23 cellular contexts compared by ENCODE assay signal in the genomic region with DNA sequence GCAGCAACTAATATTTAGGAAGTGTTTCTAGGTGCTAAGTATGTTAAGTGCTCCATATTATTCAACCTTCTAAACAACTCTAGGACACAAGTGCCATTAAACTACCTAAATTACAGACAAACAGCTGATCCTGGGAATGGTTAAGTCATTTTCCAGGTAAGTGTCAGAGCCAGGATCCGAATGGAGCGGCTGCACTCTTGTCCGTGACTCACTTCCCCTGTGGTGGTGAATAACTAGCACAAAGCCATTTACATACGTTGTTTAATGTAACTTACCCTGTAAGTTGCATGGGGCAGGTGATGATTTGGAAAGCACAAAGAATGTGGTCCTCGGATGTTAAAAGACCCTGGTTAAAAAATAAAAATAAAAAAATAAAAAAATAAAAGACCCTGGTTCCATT. TPM values are rescaled to one million over a fixed set of nuclear protein-coding genes. Genes with fewer than 3 reads are reported as not detected.
"Had no signal": no experiment of that assay in that cellular context is flagged by ENCODE, and none has a peak within 500 bp of the region (broad histone marks: within the 10 kb centered on the region; RNA-seq: fewer than 3 reads in every experiment).

No MANE protein-coding gene starts in this region.

- H3K36me3 ChIP-seq: ascending aorta, upper lobe of left lung had no signal

- H3K4me3 Mint-ChIP-seq: activated CD8-positive, alpha-beta memory T cell treated with anti-CD3 and anti-CD28 coated beads, Interleukin-2, amount 10 ng/mL, durations not matched to agents 7 days and 5 days; activated naive CD8-positive, alpha-beta T cell treated with anti-CD3 and anti-CD28 coated beads, Interleukin-2, amount 50 U/mL, for 24 hours; nephron progenitor cell had no signal

- H3K4me3 ChIP-seq: ascending aorta, coronary artery, hepatocyte, lung, upper lobe of left lung had no signal

- H3K9me3 Mint-ChIP-seq: activated naive CD8-positive, alpha-beta T cell treated with anti-CD3 and anti-CD28 coated beads, Interleukin-2, amount 50 U/mL, for 24 hours; nephron progenitor cell had no signal

- H3K36me3 Mint-ChIP-seq: activated CD8-positive, alpha-beta memory T cell treated with anti-CD3 and anti-CD28 coated beads, Interleukin-2, amount 10 ng/mL, durations not matched to agents 7 days and 5 days had no signal

- H3K27ac Mint-ChIP-seq: activated CD8-positive, alpha-beta memory T cell treated with anti-CD3 and anti-CD28 coated beads, Interleukin-2, amount 10 ng/mL, durations not matched to agents 7 days and 5 days; activated naive CD8-positive, alpha-beta T cell treated with anti-CD3 and anti-CD28 coated beads, Interleukin-2, amount 50 U/mL, for 24 hours; nephron progenitor cell had no signal

- H2AFZ ChIP-seq: hepatocyte had no signal

- H3K79me2 ChIP-seq: hepatocyte had no signal

- ATAC-seq: activated CD4-positive, CD25-positive, alpha-beta regulatory T cell treated with anti-CD3 and anti-CD28 coated beads, Interleukin-2, amount 50 U/mL, for 24 hours; activated CD8-positive, alpha-beta memory T cell treated with anti-CD3 and anti-CD28 coated beads, Interleukin-2, amount 10 ng/mL, durations not matched to agents 7 days and 5 days; activated naive CD8-positive, alpha-beta T cell treated with anti-CD3 and anti-CD28 coated beads, Interleukin-2, amount 50 U/mL, for 24 hours; left cardiac atrium; stimulated activated naive CD8-positive, alpha-beta T cell treated with anti-CD3 and anti-CD28 coated beads, Interleukin-15, Interleukin-2, amounts not matched to agents 100 U/mL and 50 U/mL, for 24 hours had no signal

- H3K4me1 ChIP-seq: ascending aorta, upper lobe of left lung had no signal

- H3K9me3 ChIP-seq: ascending aorta, upper lobe of left lung had no signal

- DNase-seq: activated CD4-positive, alpha-beta T cell treated with anti-CD3 and anti-CD28 coated beads, Interleukin-2, amount 50 U/mL, for 48 hours; activated CD8-positive, alpha-beta memory T cell treated with anti-CD3 and anti-CD28 coated beads, Interleukin-2, amount 10 ng/mL, durations not matched to agents 7 days and 5 days; activated gamma-delta T cell treated with Interleukin-2 at 50 U/mL for 16 hours; activated naive CD8-positive, alpha-beta T cell treated with anti-CD3 and anti-CD28 coated beads, Interleukin-2, amount 50 U/mL, for 24 hours; activated T-cell treated with anti-CD3 and anti-CD28 coated beads, Interleukin-2, amount 50 U/mL, for 48 hours; effector memory CD4-positive, alpha-beta T cell; erythroblast; left cardiac atrium; nephron progenitor cell; stimulated activated CD4-positive, alpha-beta T cell treated with anti-CD3 and anti-CD28 coated beads, Interleukin-12 subunit alpha, Interleukin-12 subunit beta, amount 100 ng/mL, for 4 hours; stimulated activated CD4-positive, alpha-beta T cell treated with anti-CD3 and anti-CD28 coated beads, Interleukin-2, amount 100 ng/mL, for 48 hours; stimulated activated naive CD8-positive, alpha-beta T cell treated with anti-CD3 and anti-CD28 coated beads, Interleukin-15, Interleukin-2, amounts not matched to agents 100 U/mL and 50 U/mL, for 24 hours; upper lobe of left lung had no signal

- H3K4me2 ChIP-seq: hepatocyte had no signal

- H3K27me3 Mint-ChIP-seq: activated CD8-positive, alpha-beta memory T cell treated with anti-CD3 and anti-CD28 coated beads, Interleukin-2, amount 10 ng/mL, durations not matched to agents 7 days and 5 days; activated naive CD8-positive, alpha-beta T cell treated with anti-CD3 and anti-CD28 coated beads, Interleukin-2, amount 50 U/mL, for 24 hours had no signal

- H3K27ac ChIP-seq: ascending aorta, coronary artery, hepatocyte, upper lobe of left lung had no signal

- H3K4me1 Mint-ChIP-seq: nephron progenitor cell had no signal

- H3K27me3 ChIP-seq: ascending aorta, upper lobe of left lung had no signal

RNA-seq across cellular contexts. Expression of gene PRG2, which starts 8.8 kb away (rescaled TPM):
- total RNA-seq: ascending aorta, cardiac septum, hepatocyte, left cardiac atrium, temporal lobe had no signal
- polyA plus RNA-seq: hepatocyte had no signal

RNA-seq across cellular contexts. Expression of gene PRG3, which starts 18.3 kb away (rescaled TPM):
- total RNA-seq: activated CD8-positive, alpha-beta memory T cell treated with anti-CD3 and anti-CD28 coated beads, Interleukin-2, amount 10 ng/mL, durations not matched to agents 7 days and 5 days; ascending aorta; cardiac septum; hepatocyte; left cardiac atrium; omental fat pad; pulmonary artery endothelial cell; T-helper 2 cell treated with Interferon-gamma antibody and Interleukin-4, amounts not matched to agents 100 ng/mL and 5 ng/mL, for 36 hours; temporal lobe; upper lobe of left lung had no signal
- polyA plus RNA-seq: hepatocyte had no signal
